Comparison of ENCODE assay signal across 11 cellular contexts in genomic region chr10:111370101-111370500, GRCh38.
"Had no signal": no experiment of that assay in that cellular context is flagged by ENCODE, and none has a peak within 500 bp of the region (broad histone marks: within the 10 kb centered on the region; RNA-seq: fewer than 3 reads in every experiment).

No MANE protein-coding gene starts in this region.

- H3K4me2 ChIP-seq: neural progenitor cell had no signal

- H3K36me3 ChIP-seq: gastroesophageal sphincter, heart right ventricle, neural progenitor cell, ovary had no signal

- H3K4me1 ChIP-seq: gastroesophageal sphincter, heart right ventricle had no signal

- H3K27ac ChIP-seq: gastroesophageal sphincter, heart right ventricle, neural progenitor cell, ovary had no signal

- H3K9ac ChIP-seq: neural progenitor cell had no signal

- H2AFZ ChIP-seq: neural progenitor cell had no signal

- H3K4me3 ChIP-seq: gastroesophageal sphincter, heart right ventricle, lung, neural progenitor cell, ovary had no signal

- H3K27me3 ChIP-seq: gastroesophageal sphincter, neural progenitor cell, ovary had no signal

- DNase-seq: activated CD4-positive, alpha-beta T cell treated with anti-CD3 and anti-CD28 coated beads, Interleukin-2, amount 50 U/mL, for 48 hours; activated naive CD4-positive, alpha-beta T cell treated with Interleukin-2 at 50 U/mL for 16 hours; anterior cingulate cortex; effector memory CD4-positive, alpha-beta T cell; heart right ventricle; midbrain; ovary; T-helper 1 cell had no signal

- H3K9me3 ChIP-seq: gastroesophageal sphincter, ovary had no signal
